Comparison of ENCODE assay signal across 1 cellular context in genomic region chr12:131777269-131777668, GRCh38. TPM values are rescaled to one million over a fixed set of nuclear protein-coding genes. Genes with fewer than 3 reads are reported as not detected.
"Had no signal": no experiment of that assay in that cellular context is flagged by ENCODE, and none has a peak within 500 bp of the region (broad histone marks: within the 10 kb centered on the region; RNA-seq: fewer than 3 reads in every experiment).

No MANE protein-coding gene starts in this region.

RNA-seq across cellular contexts. Expression of gene MMP17, which starts 50.9 kb away (rescaled TPM):
- total RNA-seq: HT-29 had no signal
